1 cellular context compared by ENCODE assay signal in genomic region chr12:124893792-124894516, GRCh38.
TF ChIP-seq lines count a peak whose summit lies in the region.

No MANE protein-coding gene starts in this region.

TF ChIP-seq in HepG2, 621 proteins besides CTCF, POLR2A, EP300 and RAD21 (continued from another document):
- no peak for TF ChIP-seq ZBTB37 (CRISPR knock-in tag; IDR thresholded peaks at IDR 0.05)
